ENCODE assay signal across 1 cellular context in the genomic region with DNA sequence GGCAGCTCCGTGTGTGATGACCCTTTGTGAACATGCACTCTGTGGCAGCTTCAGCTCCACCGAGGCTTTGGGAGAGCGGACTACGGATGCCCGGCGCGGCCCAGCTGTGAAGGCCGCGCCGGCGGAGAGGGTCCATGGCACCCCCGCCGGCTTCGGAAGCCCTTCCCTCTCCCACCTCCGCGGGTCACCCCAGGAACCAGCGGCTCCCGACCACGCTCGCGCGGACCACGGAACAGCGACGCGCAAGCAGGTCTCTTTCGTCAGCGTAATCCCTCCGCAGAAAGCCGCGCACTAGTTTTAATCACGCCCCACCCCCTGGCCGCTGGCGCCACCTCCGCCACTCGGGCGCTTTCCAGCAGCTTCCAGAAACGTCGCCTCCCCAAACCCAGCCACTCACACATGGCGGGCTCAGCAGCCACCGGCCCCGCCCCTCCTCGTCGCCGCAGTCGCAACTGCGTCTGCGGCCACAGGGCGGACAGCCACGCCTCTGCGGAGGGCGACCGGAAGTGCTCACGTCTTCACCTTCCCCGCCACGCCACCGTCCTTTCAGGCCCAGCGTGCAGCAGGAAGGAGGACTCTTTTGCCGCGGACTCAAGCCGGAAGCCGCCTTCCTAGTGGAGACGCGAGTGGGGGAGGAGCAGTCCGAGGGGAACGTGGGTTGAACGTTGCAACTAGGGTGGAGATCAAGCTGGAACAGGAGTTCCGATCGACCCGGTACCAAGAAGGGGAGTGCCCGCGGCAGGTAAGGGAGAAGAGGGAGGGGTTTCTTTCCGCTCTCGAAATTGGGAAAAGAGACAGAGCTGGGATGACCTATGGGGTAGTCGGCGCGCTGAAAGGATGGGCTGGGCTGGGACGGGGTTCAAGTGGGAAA.
TF ChIP-seq lines count a peak whose summit lies in the region.

Gene USPL1, plus strand, starts transcription at position 606 of the 871 bp plus-strand sequence. CDS start 3,221 bp downstream, outside the sequence.

TF ChIP-seq in WTC11, 78 proteins besides CTCF, POLR2A, EP300 and RAD21 (continued from another document):
- TF ChIP-seq ZNF219 (CRISPR knock-in tag; IDR thresholded peaks at IDR 0.05; ENCODE audit: borderline replicate concordance) (peak; percentile 52; the same call in 1 of the 2 replicates), IRF2 (CRISPR knock-in tag; IDR thresholded peaks at IDR 0.05; ENCODE audit: borderline replicate concordance, low read depth) (no peak), AFF4 (CRISPR knock-in tag; IDR thresholded peaks at IDR 0.05; ENCODE audit: borderline replicate concordance) (0 out of 2 replicates have a peak, but pooled peaks have one; percentile 71), GRHL2 (CRISPR knock-in tag; IDR thresholded peaks at IDR 0.05; ENCODE audit: insufficient replicate concordance, severe bottlenecking) (no peak), ZNF281 (CRISPR knock-in tag; IDR thresholded peaks at IDR 0.05) (peak; percentile 99), TCF7 (CRISPR knock-in tag; IDR thresholded peaks at IDR 0.05; ENCODE audit: low read depth) (peak; percentile 20; the same call in 1 of the 2 replicates), ZBTB21 (CRISPR knock-in tag; IDR thresholded peaks at IDR 0.05; ENCODE audit: borderline replicate concordance) (peak; percentile 97), SOX15 (CRISPR knock-in tag; IDR thresholded peaks at IDR 0.05) (no peak), FOXJ3 (CRISPR knock-in tag; IDR thresholded peaks at IDR 0.05; ENCODE audit: borderline replicate concordance) (no peak), PRRX2 (CRISPR knock-in tag; IDR thresholded peaks at IDR 0.05) (no peak), OVOL2 (CRISPR knock-in tag; IDR thresholded peaks at IDR 0.05; ENCODE audit: borderline replicate concordance) (no peak), ZNF138 (CRISPR knock-in tag; conservative IDR thresholded peaks at IDR 0.05) (no peak; the same call in 1 of the 2 replicates), ZNF232 (CRISPR knock-in tag; IDR thresholded peaks at IDR 0.05) (peak; percentile 99), NR1H2 (CRISPR knock-in tag; IDR thresholded peaks at IDR 0.05) (no peak), NFATC4 (CRISPR knock-in tag; IDR thresholded peaks at IDR 0.05) (no peak), TP53 (CRISPR knock-in tag; IDR thresholded peaks at IDR 0.05) (peak; percentile 87), TEAD1 (CRISPR knock-in tag; IDR thresholded peaks at IDR 0.05) (peak; percentile 98), SMAD4 (CRISPR knock-in tag; IDR thresholded peaks at IDR 0.05) (peak; percentile 69; the same call in 1 of the 2 replicates), GTF2I (CRISPR knock-in tag; conservative IDR thresholded peaks at IDR 0.05) (0 out of 2 replicates have a peak, but pooled peaks have one; percentile 26), MAX (CRISPR knock-in tag; IDR thresholded peaks at IDR 0.05) (peak; percentile 97), RELA (CRISPR knock-in tag; IDR thresholded peaks at IDR 0.05; ENCODE audit: borderline replicate concordance) (no peak), EMX1 (CRISPR knock-in tag; IDR thresholded peaks at IDR 0.05) (no peak), ATF2 (CRISPR knock-in tag; IDR thresholded peaks at IDR 0.05; ENCODE audit: borderline replicate concordance, low read depth) (no peak), ZNF396 (CRISPR knock-in tag; IDR thresholded peaks at IDR 0.05; ENCODE audit: borderline replicate concordance) (no peak), ELF4 (CRISPR knock-in tag; IDR thresholded peaks at IDR 0.05; ENCODE audit: low read depth) (no peak), NR2C2 (CRISPR knock-in tag; IDR thresholded peaks at IDR 0.05) (no peak), E2F5 (CRISPR knock-in tag; IDR thresholded peaks at IDR 0.05) (peak; percentile 82; the same call in 1 of the 2 replicates)
- TF ChIP-seq, protein P1, sequence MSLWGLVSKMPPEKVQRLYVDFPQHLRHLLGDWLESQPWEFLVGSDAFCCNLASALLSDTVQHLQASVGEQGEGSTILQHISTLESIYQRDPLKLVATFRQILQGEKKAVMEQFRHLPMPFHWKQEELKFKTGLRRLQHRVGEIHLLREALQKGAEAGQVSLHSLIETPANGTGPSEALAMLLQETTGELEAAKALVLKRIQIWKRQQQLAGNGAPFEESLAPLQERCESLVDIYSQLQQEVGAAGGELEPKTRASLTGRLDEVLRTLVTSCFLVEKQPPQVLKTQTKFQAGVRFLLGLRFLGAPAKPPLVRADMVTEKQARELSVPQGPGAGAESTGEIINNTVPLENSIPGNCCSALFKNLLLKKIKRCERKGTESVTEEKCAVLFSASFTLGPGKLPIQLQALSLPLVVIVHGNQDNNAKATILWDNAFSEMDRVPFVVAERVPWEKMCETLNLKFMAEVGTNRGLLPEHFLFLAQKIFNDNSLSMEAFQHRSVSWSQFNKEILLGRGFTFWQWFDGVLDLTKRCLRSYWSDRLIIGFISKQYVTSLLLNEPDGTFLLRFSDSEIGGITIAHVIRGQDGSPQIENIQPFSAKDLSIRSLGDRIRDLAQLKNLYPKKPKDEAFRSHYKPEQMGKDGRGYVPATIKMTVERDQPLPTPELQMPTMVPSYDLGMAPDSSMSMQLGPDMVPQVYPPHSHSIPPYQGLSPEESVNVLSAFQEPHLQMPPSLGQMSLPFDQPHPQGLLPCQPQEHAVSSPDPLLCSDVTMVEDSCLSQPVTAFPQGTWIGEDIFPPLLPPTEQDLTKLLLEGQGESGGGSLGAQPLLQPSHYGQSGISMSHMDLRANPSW (CRISPR knock-in tag; conservative IDR thresholded peaks at IDR 0.05; ENCODE audit: low read depth): no peak; the same call in 1 of the 2 replicates
- TF ChIP-seq, protein P2, sequence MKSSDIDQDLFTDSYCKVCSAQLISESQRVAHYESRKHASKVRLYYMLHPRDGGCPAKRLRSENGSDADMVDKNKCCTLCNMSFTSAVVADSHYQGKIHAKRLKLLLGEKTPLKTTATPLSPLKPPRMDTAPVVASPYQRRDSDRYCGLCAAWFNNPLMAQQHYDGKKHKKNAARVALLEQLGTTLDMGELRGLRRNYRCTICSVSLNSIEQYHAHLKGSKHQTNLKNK (CRISPR knock-in tag; IDR thresholded peaks at IDR 0.05): no peak
- TF ChIP-seq, protein P3, sequence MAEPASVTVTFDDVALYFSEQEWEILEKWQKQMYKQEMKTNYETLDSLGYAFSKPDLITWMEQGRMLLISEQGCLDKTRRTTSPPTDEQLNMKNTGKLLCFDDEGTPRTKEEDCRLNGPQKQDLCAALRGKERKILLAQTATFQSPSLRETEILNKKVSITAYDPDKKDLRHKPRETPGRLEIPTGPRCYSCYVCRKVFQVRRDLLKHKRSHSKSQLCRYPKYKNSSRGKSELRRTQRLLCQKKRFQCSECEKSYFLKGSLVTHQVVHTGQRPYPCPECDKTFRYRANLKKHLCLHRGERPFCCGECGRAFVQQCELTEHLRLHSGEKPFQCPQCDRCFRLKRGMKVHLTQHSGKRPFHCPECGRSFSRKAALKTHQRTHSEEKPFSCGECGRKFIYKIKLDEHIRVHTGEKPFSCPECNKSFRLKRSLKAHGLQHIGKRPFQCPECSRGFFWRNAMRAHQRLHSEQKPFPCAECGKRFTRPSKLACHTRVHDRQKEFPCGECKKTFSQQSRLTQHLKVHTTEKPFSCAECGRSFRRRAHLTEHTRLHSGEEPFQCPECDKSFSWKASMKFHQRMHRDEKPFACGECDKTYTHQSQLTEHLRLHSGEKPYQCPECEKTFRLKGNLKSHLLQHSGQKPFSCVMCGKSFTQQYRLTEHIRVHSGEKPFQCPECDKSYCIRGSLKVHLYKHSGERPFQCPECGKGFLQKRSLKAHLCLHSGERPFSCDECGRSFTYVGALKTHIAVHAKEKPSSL (CRISPR knock-in tag; conservative IDR thresholded peaks at IDR 0.05): no peak
- TF ChIP-seq, protein P4, sequence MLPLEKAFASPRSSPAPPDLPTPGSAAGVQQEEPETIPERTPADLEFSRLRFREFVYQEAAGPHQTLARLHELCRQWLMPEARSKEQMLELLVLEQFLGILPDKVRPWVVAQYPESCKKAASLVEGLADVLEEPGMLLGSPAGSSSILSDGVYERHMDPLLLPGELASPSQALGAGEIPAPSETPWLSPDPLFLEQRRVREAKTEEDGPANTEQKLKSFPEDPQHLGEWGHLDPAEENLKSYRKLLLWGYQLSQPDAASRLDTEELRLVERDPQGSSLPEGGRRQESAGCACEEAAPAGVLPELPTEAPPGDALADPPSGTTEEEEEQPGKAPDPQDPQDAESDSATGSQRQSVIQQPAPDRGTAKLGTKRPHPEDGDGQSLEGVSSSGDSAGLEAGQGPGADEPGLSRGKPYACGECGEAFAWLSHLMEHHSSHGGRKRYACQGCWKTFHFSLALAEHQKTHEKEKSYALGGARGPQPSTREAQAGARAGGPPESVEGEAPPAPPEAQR (CRISPR knock-in tag; IDR thresholded peaks at IDR 0.05): no peak
